Comparison of ENCODE assay signal across 10 cellular contexts in the genomic region with DNA sequence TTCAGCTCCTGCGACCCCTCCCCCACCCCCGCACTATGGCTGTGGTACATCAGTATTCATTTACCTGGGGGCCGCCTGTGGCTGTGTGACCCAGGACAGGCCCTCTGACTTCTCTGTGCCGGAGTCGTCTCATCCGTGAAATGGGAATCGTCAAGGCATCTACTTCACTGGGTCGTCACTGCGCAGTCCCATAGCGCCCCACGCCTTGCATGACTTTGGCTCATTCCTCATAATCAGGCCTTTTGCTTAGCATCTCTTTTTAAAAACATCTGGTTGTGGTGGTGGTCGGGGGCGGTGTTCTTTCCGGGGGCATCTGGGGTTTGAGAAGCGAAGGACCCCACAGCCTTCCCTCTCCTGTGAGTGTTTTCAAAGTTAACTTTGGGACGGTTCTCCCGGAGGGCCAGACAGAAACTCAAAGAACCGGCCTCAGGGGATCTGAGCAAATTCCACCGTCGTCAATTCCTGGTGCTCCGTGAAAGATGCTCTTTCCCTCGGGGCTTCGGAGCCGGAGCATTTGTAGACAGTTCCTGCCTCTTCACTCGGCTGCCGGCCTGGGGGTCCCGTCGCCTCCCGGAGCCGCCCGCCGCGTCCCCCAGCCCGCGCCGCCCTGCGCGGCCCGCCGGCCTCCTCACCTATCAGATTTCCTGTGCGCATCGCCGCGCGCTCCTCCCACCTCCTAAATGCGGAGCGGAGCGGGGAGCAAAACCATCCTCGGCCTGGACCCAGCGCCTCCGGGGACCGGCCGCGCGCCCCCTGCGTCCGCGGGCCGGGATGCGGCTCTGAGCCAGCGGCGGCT. TPM values are rescaled to one million over a fixed set of nuclear protein-coding genes. Genes with fewer than 3 reads are reported as not detected.
A peak's percentile ranks its signal among the peaks of the same experiment; 100 is the strongest.
DNase-seq lines count a peak whose midpoint lies in the region; ATAC-seq and TF ChIP-seq lines count a peak whose summit lies in the region.
"Had no signal": no experiment of that assay in that cellular context is flagged by ENCODE, and none has a peak within 500 bp of the region (broad histone marks: within the 10 kb centered on the region; RNA-seq: fewer than 3 reads in every experiment).

A gene with protein sequence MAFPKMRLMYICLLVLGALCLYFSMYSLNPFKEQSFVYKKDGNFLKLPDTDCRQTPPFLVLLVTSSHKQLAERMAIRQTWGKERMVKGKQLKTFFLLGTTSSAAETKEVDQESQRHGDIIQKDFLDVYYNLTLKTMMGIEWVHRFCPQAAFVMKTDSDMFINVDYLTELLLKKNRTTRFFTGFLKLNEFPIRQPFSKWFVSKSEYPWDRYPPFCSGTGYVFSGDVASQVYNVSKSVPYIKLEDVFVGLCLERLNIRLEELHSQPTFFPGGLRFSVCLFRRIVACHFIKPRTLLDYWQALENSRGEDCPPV (plus strand): TSS at position 708 of the 796 bp plus-strand sequence. CDS start 47,620 bp downstream, outside the sequence.

- 10 to 17% methylated on average over 34 to 53 of the region's 62 CpGs for WGBS in body of pancreas, 2 donors
- WGBS in lower leg skin, 2 donors, result 7 to 8% methylated on average over 41 to 43 of the region's 62 CpGs
- WGBS in upper lobe of left lung, 2 donors, result 10 to 11% methylated on average over 38 to 45 of the region's 62 CpGs

- no peak within 1 kb of the TSS for H3K4me3 Mint-ChIP-seq in activated CD4-positive, alpha-beta T cell treated with anti-CD3 and anti-CD28 coated beads, Interleukin-2, amount 10 ng/mL, durations not matched to agents 24 days and 14 days

- no peaks in the 10 kb centered on the region for H3K9me3 Mint-ChIP-seq in activated CD4-positive, alpha-beta T cell treated with anti-CD3 and anti-CD28 coated beads, Interleukin-2, amount 10 ng/mL, durations not matched to agents 24 days and 14 days

- H3K4me1 Mint-ChIP-seq in activated CD4-positive, alpha-beta T cell treated with anti-CD3 and anti-CD28 coated beads, Interleukin-2, amount 10 ng/mL, durations not matched to agents 24 days and 14 days, result peaks cover 5% of the 10 kb centered on the region

- no peaks in the 10 kb centered on the region for H3K36me3 Mint-ChIP-seq in activated CD4-positive, alpha-beta T cell treated with anti-CD3 and anti-CD28 coated beads, Interleukin-2, amount 10 ng/mL, durations not matched to agents 24 days and 14 days (ENCODE audit: low read depth)

- TF ChIP-seq EP300 in upper lobe of left lung (IDR thresholded peaks at IDR 0.05), result no peak

- no peak for TF ChIP-seq CTCF in body of pancreas (IDR thresholded peaks at IDR 0.05)
- TF ChIP-seq CTCF in lower leg skin (IDR thresholded peaks at IDR 0.05), result no peak
- no peak for TF ChIP-seq CTCF in upper lobe of left lung (IDR thresholded peaks at IDR 0.05)

- H3K9me3 ChIP-seq in body of pancreas, result no peaks in the 10 kb centered on the region
- no peaks in the 10 kb centered on the region for H3K9me3 ChIP-seq in upper lobe of left lung

- ATAC-seq in body of pancreas, result peak; percentile 49
- ATAC-seq in upper lobe of left lung (ENCODE audit: low FRiP score in 2 of 2), result no peak
- ATAC-seq in HG02852 (IDR thresholded peaks at IDR 0.05; ENCODE audit: unreplicated experiment), result no peak
- no peak for ATAC-seq in HG02759 (IDR thresholded peaks at IDR 0.05; ENCODE audit: unreplicated experiment)

- intact Hi-C loops in activated CD4-positive, alpha-beta T cell treated with anti-CD3 and anti-CD28 coated beads, Interleukin-2, amount 10 ng/mL, durations not matched to agents 24 days and 14 days (cut with micrococcal nuclease), result no loop called here
- intact Hi-C loops in body of pancreas (cut with DNase I) (no loop called here), lower leg skin (cut with DNase I; ENCODE audit: low total_unique reads) (no loop called here)

- H3K27ac Mint-ChIP-seq in activated CD4-positive, alpha-beta T cell treated with anti-CD3 and anti-CD28 coated beads, Interleukin-2, amount 10 ng/mL, durations not matched to agents 24 days and 14 days, result no peak within 1 kb of the TSS

- H3K36me3 ChIP-seq in body of pancreas (replicated peaks in 1 of 2; ENCODE audit: insufficient read depth in 1 of 2, low read depth in 2 of 2) (no peaks in the 10 kb centered on the region), upper lobe of left lung (no peaks in the 10 kb centered on the region)

- H3K4me3 ChIP-seq in body of pancreas (no peak within 1 kb of the TSS), lower leg skin (ENCODE audit: low read depth, poor library complexity, severe bottlenecking) (peak within 1 kb of the TSS; percentile 13), upper lobe of left lung (peak within 1 kb of the TSS in 3 of 4 donors; percentile 21 to 28 (median 23))

- peak; percentile 37 for DNase-seq in activated CD4-positive, alpha-beta T cell treated with anti-CD3 and anti-CD28 coated beads, Interleukin-2, amount 10 ng/mL, durations not matched to agents 24 days and 14 days
- no peak for DNase-seq in activated CD4-positive, alpha-beta T cell treated with anti-CD3 and anti-CD28 coated beads, Interleukin-2, amount 50 U/mL, for 4 hours
- DNase-seq in body of pancreas, result peak; percentile 35 to 55 (median 45)
- no peak for DNase-seq in lower leg skin (ENCODE audit: low spot score in 2 of 2)
- peak in 1 of 2 donors; percentile 67 for DNase-seq in upper lobe of left lung
- no peak for DNase-seq in epidermal melanocyte (ENCODE audit: insufficient read length, low spot score)
- DNase-seq: T-helper 1 cell had no signal

- peak within 1 kb of the TSS; percentile 62 to 81 (median 72) for H3K27ac ChIP-seq in body of pancreas
- no peak within 1 kb of the TSS for H3K27ac ChIP-seq in upper lobe of left lung

- H3K27me3 Mint-ChIP-seq in activated CD4-positive, alpha-beta T cell treated with anti-CD3 and anti-CD28 coated beads, Interleukin-2, amount 10 ng/mL, durations not matched to agents 24 days and 14 days, result peaks cover 33% of the 10 kb centered on the region

- peak in 1 of 3 donors; percentile 19 for TF ChIP-seq POLR2A in body of pancreas (IDR thresholded peaks at IDR 0.05)
- TF ChIP-seq POLR2A in lower leg skin (IDR thresholded peaks at IDR 0.05), result no peak
- no peak for TF ChIP-seq POLR2A in upper lobe of left lung (IDR thresholded peaks at IDR 0.05)

- peaks cover 29% of the 10 kb centered on the region for H3K4me1 ChIP-seq in body of pancreas
- H3K4me1 ChIP-seq in upper lobe of left lung, result peaks cover 0 to 10% (median 0%) of the 10 kb centered on the region in 4 donors

- H3K27me3 ChIP-seq in body of pancreas (peaks cover 0 to 4% of the 10 kb centered on the region in 2 donors), upper lobe of left lung (peaks cover 0 to 12% (median 6%) of the 10 kb centered on the region in 4 donors)

RNA-seq across cellular contexts. Expression of the gene that starts here (rescaled TPM):
- not detected in 2 replicates for total RNA-seq in activated CD4-positive, alpha-beta T cell treated with anti-CD3 and anti-CD28 coated beads, Interleukin-2, amount 10 ng/mL, durations not matched to agents 24 days and 14 days
- total RNA-seq in body of pancreas (1 to 10 TPM; 4.9 to 5.6 TPM), lower leg skin (1 to 10 TPM in 3 of 4 donors, under 1 TPM in 1; 0.89 to 7.6 (median 4.1) TPM), upper lobe of left lung (under 1 TPM in 5 of 6 donors, not detected in 1; under 0.01 to 0.71 (median 0.09) TPM)
- total RNA-seq: dermis microvascular lymphatic vessel endothelial cell had no signal

Comparison
In these comparisons a context has a peak if more than half of its experiments do, and no peak if none do; other contexts are left out.
1. Peak in DNase-seq in activated CD4-positive, alpha-beta T cell treated with anti-CD3 and anti-CD28 coated beads, Interleukin-2, amount 10 ng/mL, durations not matched to agents 24 days and 14 days; RNA of the gene not detected or under 1 TPM.
2. DNase-seq: peak in body of pancreas (4 of 4); none in activated CD4-positive, alpha-beta T cell treated with anti-CD3 and anti-CD28 coated beads, Interleukin-2, amount 50 U/mL, for 4 hours (0 of 2), lower leg skin (0 of 2) and epidermal melanocyte (single experiment).
3. H3K27ac ChIP-seq: peak in body of pancreas (4 of 4); none in upper lobe of left lung (0 of 4).
4. H3K4me3 ChIP-seq: peak in lower leg skin (single experiment) and upper lobe of left lung (3 of 4); none in body of pancreas (0 of 2).